Comparison of ENCODE assay signal across 1 cellular context in the genomic region with DNA sequence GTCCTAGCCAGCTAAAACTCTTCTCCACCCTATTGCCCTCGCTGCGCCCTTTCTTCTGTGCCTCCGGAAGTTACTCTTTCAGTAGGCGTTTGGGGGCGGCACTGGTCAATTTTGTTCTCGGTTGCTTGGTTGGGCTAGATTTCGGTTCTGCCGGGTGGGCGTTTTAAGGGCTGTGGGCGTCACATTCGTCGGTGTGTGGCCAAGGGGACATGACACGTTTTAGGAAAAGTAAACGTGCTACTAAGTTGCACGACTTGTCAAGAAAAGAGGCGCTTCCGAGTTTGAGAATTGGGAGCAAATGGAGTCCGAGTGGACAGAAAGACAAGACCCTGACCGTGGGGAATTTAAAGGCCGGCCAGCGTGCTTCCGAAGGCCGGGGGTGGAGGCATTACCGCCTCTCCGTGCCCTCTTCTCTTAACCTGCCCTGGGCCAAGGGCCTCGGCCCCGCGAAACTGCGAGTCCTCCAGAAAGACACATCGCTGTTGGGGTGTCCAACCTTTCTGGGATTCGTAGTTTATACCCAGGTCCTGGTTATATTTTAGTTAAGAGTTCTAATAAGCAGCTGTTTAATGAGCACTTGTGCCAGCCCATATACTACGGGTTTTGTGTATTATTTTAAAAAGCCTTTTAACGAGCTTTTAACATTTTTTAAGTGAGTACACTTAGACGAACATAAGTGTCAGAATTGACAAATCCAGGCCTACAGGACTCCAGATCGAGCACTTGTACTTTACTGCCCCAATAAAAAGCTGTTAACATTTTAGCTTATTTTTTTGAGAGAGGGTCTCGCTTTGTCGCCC.
TF ChIP-seq lines count a peak whose summit lies in the region.

No MANE protein-coding gene starts in this region.

TF ChIP-seq in HepG2, 621 proteins besides CTCF, POLR2A, EP300 and RAD21 (continued from another document):
- TF ChIP-seq ZKSCAN8 (CRISPR knock-in tag; IDR thresholded peaks at IDR 0.05; ENCODE audit: borderline replicate concordance) = 0 out of 2 replicates have a peak, but pooled peaks have one; percentile 41
- TF ChIP-seq HCFC1 (IDR thresholded peaks at IDR 0.05; ENCODE audit: low read depth, low read length) = no peak
- TF ChIP-seq MAFF (IDR thresholded peaks at IDR 0.05; ENCODE audit: low read depth, low read length) = peak; percentile 26; the same call in 1 of the 2 replicates
- peak; percentile 25; the same call in 1 of the 2 replicates for TF ChIP-seq PITX1 (CRISPR knock-in tag; IDR thresholded peaks at IDR 0.05)
- TF ChIP-seq TMF1 (CRISPR knock-in tag; IDR thresholded peaks at IDR 0.05; ENCODE audit: low read depth) = no peak; the same call in 1 of the 2 replicates
- TF ChIP-seq DMAP1 (CRISPR knock-in tag; IDR thresholded peaks at IDR 0.05) = peak; percentile 61; the same call in 1 of the 2 replicates
- TF ChIP-seq ELF3 (CRISPR knock-in tag; IDR thresholded peaks at IDR 0.05) = 0 out of 2 replicates have a peak, but pooled peaks have one; percentile 10
- TF ChIP-seq KAT8 (CRISPR knock-in tag; IDR thresholded peaks at IDR 0.05) = peak; percentile 22; the same call in 1 of the 2 replicates
- TF ChIP-seq ZNF768 (CRISPR knock-in tag; IDR thresholded peaks at IDR 0.05) = peak; percentile 21; the same call in 1 of the 2 replicates
- TF ChIP-seq ZNF790 (CRISPR knock-in tag; IDR thresholded peaks at IDR 0.05; ENCODE audit: borderline replicate concordance) = peak; percentile 83; the same call in 1 of the 2 replicates
- TF ChIP-seq, protein P1, sequence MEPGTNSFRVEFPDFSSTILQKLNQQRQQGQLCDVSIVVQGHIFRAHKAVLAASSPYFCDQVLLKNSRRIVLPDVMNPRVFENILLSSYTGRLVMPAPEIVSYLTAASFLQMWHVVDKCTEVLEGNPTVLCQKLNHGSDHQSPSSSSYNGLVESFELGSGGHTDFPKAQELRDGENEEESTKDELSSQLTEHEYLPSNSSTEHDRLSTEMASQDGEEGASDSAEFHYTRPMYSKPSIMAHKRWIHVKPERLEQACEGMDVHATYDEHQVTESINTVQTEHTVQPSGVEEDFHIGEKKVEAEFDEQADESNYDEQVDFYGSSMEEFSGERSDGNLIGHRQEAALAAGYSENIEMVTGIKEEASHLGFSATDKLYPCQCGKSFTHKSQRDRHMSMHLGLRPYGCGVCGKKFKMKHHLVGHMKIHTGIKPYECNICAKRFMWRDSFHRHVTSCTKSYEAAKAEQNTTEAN (CRISPR knock-in tag; conservative IDR thresholded peaks at IDR 0.05) = peak; percentile 38; the same call in 1 of the 2 replicates
- 0 out of 2 replicates have a peak, but pooled peaks have one; percentile 22 for TF ChIP-seq BRD4 (CRISPR knock-in tag; IDR thresholded peaks at IDR 0.05)
- peak; percentile 73 for TF ChIP-seq ZFY (CRISPR knock-in tag; IDR thresholded peaks at IDR 0.05)
- peak; percentile 17; the same call in 1 of the 2 replicates for TF ChIP-seq NFYC (CRISPR knock-in tag; IDR thresholded peaks at IDR 0.05)
- TF ChIP-seq FOXO1 (CRISPR knock-in tag; IDR thresholded peaks at IDR 0.05) = peak; percentile 8
- TF ChIP-seq LCORL (IDR thresholded peaks at IDR 0.05) = no peak
- TF ChIP-seq LCORL (CRISPR knock-in tag; IDR thresholded peaks at IDR 0.05) = no peak
- peak; percentile 72; the same call in 1 of the 2 replicates for TF ChIP-seq TAF1 (CRISPR knock-in tag; IDR thresholded peaks at IDR 0.05)
- 0 out of 2 replicates have a peak, but pooled peaks have one; percentile 52 for TF ChIP-seq ZNF276 (CRISPR knock-in tag; IDR thresholded peaks at IDR 0.05; ENCODE audit: low read depth)
- TF ChIP-seq ZNF556 (CRISPR knock-in tag; IDR thresholded peaks at IDR 0.05; ENCODE audit: borderline replicate concordance) = peak; percentile 41; the same call in 1 of the 2 replicates
- TF ChIP-seq ZNF720 (CRISPR knock-in tag; IDR thresholded peaks at IDR 0.05) = peak; percentile 58; the same call in 1 of the 2 replicates
- no peak for TF ChIP-seq PRMT3 (CRISPR knock-in tag; IDR thresholded peaks at IDR 0.05; ENCODE audit: borderline replicate concordance, low read depth)
- peak; percentile 85; the same call in 1 of the 2 replicates for TF ChIP-seq FLYWCH1 (CRISPR knock-in tag; IDR thresholded peaks at IDR 0.05)
- TF ChIP-seq ZNF446 (CRISPR knock-in tag; IDR thresholded peaks at IDR 0.05) = peak; percentile 67; the same call in 1 of the 2 replicates
- TF ChIP-seq ZNF205 (CRISPR knock-in tag; IDR thresholded peaks at IDR 0.05) = no peak
